ENCODE assay signal across 22 cellular contexts in genomic region chr1:84946631-84947030, GRCh38. TPM values are rescaled to one million over a fixed set of nuclear protein-coding genes. Genes with fewer than 3 reads are reported as not detected.
DNase-seq lines count a peak whose midpoint lies in the region; ATAC-seq and TF ChIP-seq lines count a peak whose summit lies in the region.
"Had no signal": no experiment of that assay in that cellular context is flagged by ENCODE, and none has a peak within 500 bp of the region (broad histone marks: within the 10 kb centered on the region; RNA-seq: fewer than 3 reads in every experiment).

No MANE protein-coding gene starts in this region.

- H3K36me3 ChIP-seq in DND-41 (ENCODE audit: insufficient read depth, low read length): no peaks in the 10 kb centered on the region
- H3K36me3 ChIP-seq in Karpas-422 (ENCODE audit: insufficient read depth, low read length): no peaks in the 10 kb centered on the region
- no peaks in the 10 kb centered on the region for H3K36me3 ChIP-seq in ovary
- H3K36me3 ChIP-seq: BLaER1 had no signal

- ATAC-seq in DND-41 (ENCODE audit: insufficient read depth, low read depth) (no peak), memory B cell (ENCODE audit: low read depth) (no peak)
- ATAC-seq: activated CD4-positive, CD25-positive, alpha-beta regulatory T cell treated with anti-CD3 and anti-CD28 coated beads, Interleukin-2, amount 50 U/mL, for 24 hours had no signal

- intact Hi-C loops in ovary (cut with DNase I): loop anchor here in 3 of 4 donors (5.0 to 10.0 kb wide), 2 partner anchors 308 to 311 kb away; partner anchors contain the start of gene C1orf52 (in 3 of the 3)

- no peak for TF ChIP-seq POLR2A in ovary (IDR thresholded peaks at IDR 0.05)

- H3K4me1 ChIP-seq in DND-41 (ENCODE audit: insufficient read depth, low read length) (peaks cover 26% of the 10 kb centered on the region), Karpas-422 (ENCODE audit: low read length) (peaks cover 14% of the 10 kb centered on the region), ovary (ENCODE audit: insufficient read depth) (peaks cover 2% of the 10 kb centered on the region)

- peaks cover 6% of the 10 kb centered on the region for H3K9me3 Mint-ChIP-seq in memory B cell
- H3K9me3 Mint-ChIP-seq in progenitor cell of endocrine pancreas (ENCODE audit: low read depth): no peaks in the 10 kb centered on the region

- WGBS in ovary, 3 donors: 92 to 94% (median 94%) methylated on average over 4 of the region's 4 CpGs

- H3K9ac ChIP-seq in DND-41 (ENCODE audit: low read depth, low read length) (no peak overlapping the region), Karpas-422 (ENCODE audit: low read length) (no peak overlapping the region)
- H3K9ac ChIP-seq: BLaER1 had no signal

- no peak for DNase-seq in DND-41
- DNase-seq in Karpas-422: no peak
- DNase-seq in astrocyte of the hippocampus (ENCODE audit: low read depth, low spot score): peak; percentile 47
- no peak for DNase-seq in memory B cell (ENCODE audit: low spot score in 2 of 2)
- DNase-seq in progenitor cell of endocrine pancreas (ENCODE audit: low spot score, unreplicated experiment): no peak
- DNase-seq in OCI-M2 (lab: John Stamatoyannopoulos, UW; ENCODE audit: unreplicated experiment): no peak
- no peak for DNase-seq in GM10248 (ENCODE audit: extremely low spot score)
- DNase-seq in ovary: no peak
- DNase-seq: activated naive CD4-positive, alpha-beta T cell; anterior cingulate cortex; DMS 273 treated with DMSO at 0.1 percent for 48 hours; GOT3; kidney glomerular epithelial cell; MM.1S; NCI-H1694 treated with DMSO at 0.1 percent for 48 hours; NCI-H446 treated with DMSO at 0.1 percent for 48 hours; SHP77 treated with DMSO at 0.1 percent for 48 hours had no signal

- no peaks in the 10 kb centered on the region for H3K9me2 ChIP-seq in Karpas-422 (replicated peaks; ENCODE audit: insufficient read depth, low read length)

- no peak overlapping the region for H3K27ac ChIP-seq in DND-41 (ENCODE audit: low read length)
- no peak overlapping the region for H3K27ac ChIP-seq in Karpas-422 (ENCODE audit: low read length)
- H3K27ac ChIP-seq in ovary: no peak overlapping the region
- H3K27ac ChIP-seq: BLaER1 had no signal

- TF ChIP-seq CTCF in DND-41 (IDR thresholded peaks at IDR 0.05; ENCODE audit: borderline replicate concordance, extremely low read depth, low read length, poor library complexity, severe bottlenecking): no peak
- TF ChIP-seq CTCF in progenitor cell of endocrine pancreas (IDR thresholded peaks at IDR 0.05; ENCODE audit: unreplicated experiment): no peak
- TF ChIP-seq CTCF in GM10248 (IDR thresholded peaks at IDR 0.05; ENCODE audit: control extremely low read depth, extremely low read depth, low read depth, missing control alignments): no peak
- TF ChIP-seq CTCF in ovary (IDR thresholded peaks at IDR 0.05): no peak

- H3K27ac Mint-ChIP-seq in memory B cell (peak overlapping the region; percentile 99), progenitor cell of endocrine pancreas (no peak overlapping the region)

- POLR2A ChIA-PET in GM10248 (lab: Yijun Ruan, JAX): no interaction called here

- H3K36me3 Mint-ChIP-seq in memory B cell: peaks cover 25% of the 10 kb centered on the region
- no peaks in the 10 kb centered on the region for H3K36me3 Mint-ChIP-seq in progenitor cell of endocrine pancreas (ENCODE audit: insufficient read depth)

- H3K4me3 ChIP-seq in DND-41 (ENCODE audit: low read depth in 1 of 2, low read length in 2 of 2) (no peak overlapping the region), Karpas-422 (ENCODE audit: low read length) (no peak overlapping the region), ovary (no peak overlapping the region)
- H3K4me3 ChIP-seq: BLaER1 had no signal

- H4K20me1 ChIP-seq in DND-41 (ENCODE audit: insufficient read depth, low read length): no peaks in the 10 kb centered on the region
- no peaks in the 10 kb centered on the region for H4K20me1 ChIP-seq in Karpas-422 (ENCODE audit: insufficient read depth, low read depth, low read length)
- H4K20me1 ChIP-seq: BLaER1 had no signal

- H3K27me3 Mint-ChIP-seq in memory B cell: no peaks in the 10 kb centered on the region
- H3K27me3 Mint-ChIP-seq in progenitor cell of endocrine pancreas: peaks cover 17% of the 10 kb centered on the region

- H3K4me3 Mint-ChIP-seq in memory B cell: no peak overlapping the region
- no peak overlapping the region for H3K4me3 Mint-ChIP-seq in progenitor cell of endocrine pancreas (ENCODE audit: low read depth)

- H3K79me2 ChIP-seq in DND-41 (ENCODE audit: insufficient read depth, low read length): no peaks in the 10 kb centered on the region
- no peaks in the 10 kb centered on the region for H3K79me2 ChIP-seq in Karpas-422 (ENCODE audit: low read length)

- H3K4me2 ChIP-seq in DND-41 (ENCODE audit: insufficient read depth, low read length) (no peak overlapping the region), Karpas-422 (ENCODE audit: low read depth, low read length, poor library complexity, severe bottlenecking) (no peak overlapping the region)

- no peak for TF ChIP-seq EP300 in ovary (IDR thresholded peaks at IDR 0.05)

- CTCF ChIA-PET in GM10248 (lab: Yijun Ruan, JAX): interaction anchor here (1.5 to 9.7 kb wide), 6 partner anchors 10 to 313 kb away, joined by 3 to 187 read pairs (median 14); partner anchors contain the start of genes C1orf52 and MCOLN2

- peaks cover 12% of the 10 kb centered on the region for H3K4me1 Mint-ChIP-seq in memory B cell
- peaks cover 4% of the 10 kb centered on the region for H3K4me1 Mint-ChIP-seq in progenitor cell of endocrine pancreas (ENCODE audit: low read depth)

- H2AFZ ChIP-seq in DND-41 (ENCODE audit: low read depth, low read length) (peak overlapping the region; percentile 24; the same call in 1 of the 2 replicates), Karpas-422 (ENCODE audit: low read length) (0 out of 2 replicates have a peak overlapping the region, but pooled peaks have one; percentile 85)

- H3K27me3 ChIP-seq in DND-41 (ENCODE audit: insufficient read depth, low read length, poor library complexity): no peaks in the 10 kb centered on the region
- H3K27me3 ChIP-seq in Karpas-422 (ENCODE audit: low read length): no peaks in the 10 kb centered on the region
- H3K27me3 ChIP-seq in ovary: no peaks in the 10 kb centered on the region
- H3K27me3 ChIP-seq: BLaER1 had no signal

- no peaks in the 10 kb centered on the region for H3K9me3 ChIP-seq in DND-41 (ENCODE audit: insufficient read depth, low read length, severe bottlenecking)
- no peaks in the 10 kb centered on the region for H3K9me3 ChIP-seq in Karpas-422 (ENCODE audit: low read length)
- no peaks in the 10 kb centered on the region for H3K9me3 ChIP-seq in ovary

RNA-seq across cellular contexts. Expression of gene MCOLN2, which starts 50.3 kb away (rescaled TPM):
- total RNA-seq in Karpas-422 (2014; rRNA removed; shearing (Covaris generic); ENCODE audit: low replicate concordance): 52.4 and 56.1 TPM in 2 replicates
- 0.16 and 0.29 TPM in 2 replicates for total RNA-seq in progenitor cell of endocrine pancreas
- 1 to 10 TPM in 3 of 7 donors, under 1 TPM in 4; 0.15 to 3.3 (median 0.60) TPM for total RNA-seq in ovary
- polyA plus RNA-seq in ovary: 1 to 10 TPM in 1 of 2 donors, under 1 TPM in 1; 0.21 to 1.5 TPM
- total RNA-seq: chondrocyte had no signal
- polyA plus RNA-seq: neural cell had no signal

RNA-seq across cellular contexts. Expression of gene LPAR3, which starts 53.6 kb away (rescaled TPM):
- not detected in 2 replicates for total RNA-seq in Karpas-422 (2014; rRNA removed; shearing (Covaris generic); ENCODE audit: low replicate concordance)
- total RNA-seq in progenitor cell of endocrine pancreas (4.3 and 5.1 TPM in 2 replicates), ovary (10 to 100 TPM in 1 of 7 donors, 1 to 10 TPM in 5, under 1 TPM in 1; 0.20 to 22.7 (median 2.5) TPM)
- polyA plus RNA-seq in ovary: 1 to 10 TPM in 1 of 2 donors, under 1 TPM in 1; 0.44 to 4.0 TPM
- total RNA-seq: chondrocyte, pulmonary artery endothelial cell had no signal
- polyA plus RNA-seq: neural cell had no signal

Comparison
In these comparisons a context has a peak if more than half of its experiments do, and no peak if none do; other contexts are left out.
1. RNA of gene MCOLN2, which starts 50.3 kb away (total RNA-seq): 52.4 to 56.1 TPM in Karpas-422; 0.15 to 3.3 TPM in ovary and 0.16 to 0.29 TPM in progenitor cell of endocrine pancreas; every median in the first group is over 10 times any median in the second.